10 cellular contexts compared by ENCODE assay signal in genomic region chr3:185930393-185931107, GRCh38. TPM values are rescaled to one million over a fixed set of nuclear protein-coding genes. Genes with fewer than 3 reads are reported as not detected.
A peak's percentile ranks its signal among the peaks of the same experiment; 100 is the strongest.
DNase-seq lines count a peak whose midpoint lies in the region; ATAC-seq and TF ChIP-seq lines count a peak whose summit lies in the region.
"Had no signal": no experiment of that assay in that cellular context is flagged by ENCODE, and none has a peak within 500 bp of the region (broad histone marks: within the 10 kb centered on the region; RNA-seq: fewer than 3 reads in every experiment).

No MANE protein-coding gene starts in this region.

- WGBS in spleen, 5 donors = 27 to 43% (median 39%) methylated on average over 3 of the region's 3 CpGs

- TF ChIP-seq CTCF in WTC11 (IDR thresholded peaks at IDR 0.05) (no peak), fibroblast of villous mesenchyme (IDR thresholded peaks at IDR 0.05; ENCODE audit: insufficient read depth, low read depth, low read length) (no peak), spleen (IDR thresholded peaks at IDR 0.05 in 8 of 11, conservative IDR thresholded peaks at IDR 0.05 in 3 of 11) (no peak)

- intact Hi-C loops in spleen (cut with DNase I; ENCODE audit: low total_unique reads) = loop anchor here (10.0 kb wide), 1 partner anchor 854 kb away; the partner anchor contains the start of gene EIF4A2

- ATAC-seq in activated T-cell treated with anti-CD3 and anti-CD28 coated beads, Interleukin-2, amount 50 U/mL, for 4 hours = no peak
- ATAC-seq in WTC11 = no peak

- no peak for DNase-seq in activated T-cell treated with anti-CD3 and anti-CD28 coated beads, Interleukin-2, amount 50 U/mL, for 4 hours
- DNase-seq in activated T-cell treated with anti-CD3 and anti-CD28 coated beads for 4 hours = no peak
- DNase-seq in WTC11 (ENCODE audit: low spot score) = no peak
- DNase-seq in fibroblast of villous mesenchyme (ENCODE audit: low read depth) = no peak
- DNase-seq in spleen = no peak
- no peak for DNase-seq in retina
- DNase-seq in RPMI8226 = no peak
- no peak for DNase-seq in stimulated activated CD4-positive, alpha-beta T cell treated with anti-CD3 and anti-CD28 coated beads, Interleukin-4, amount 100 ng/mL, for 24 hours
- DNase-seq: activated CD4-positive, alpha-beta T cell treated with anti-CD3 and anti-CD28 coated beads for 4 hours; NCI-H2081 treated with DMSO at 0.1 percent for 48 hours had no signal

- H3K4me1 ChIP-seq in spleen = peaks cover 84 to 100% (median 99%) of the 10 kb centered on the region in 6 donors

- CTCF ChIA-PET in WTC11 (lab: Charles Lee) = interaction anchor here (1.0 to 1.3 kb wide), 3 partner anchors 13 to 270 kb away, joined by 3 to 6 read pairs (median 3); no protein-coding TSS in a partner anchor

- H3K36me3 Mint-ChIP-seq in activated T-cell treated with anti-CD3 and anti-CD28 coated beads, Interleukin-2, amount 50 U/mL, for 4 hours (ENCODE audit: insufficient read depth) = peaks cover 78% of the 10 kb centered on the region
- peaks cover 65% of the 10 kb centered on the region for H3K36me3 Mint-ChIP-seq in WTC11

- H3K9me3 ChIP-seq in spleen = no peaks in the 10 kb centered on the region

- no peaks in the 10 kb centered on the region for H3K27me3 Mint-ChIP-seq in activated T-cell treated with anti-CD3 and anti-CD28 coated beads, Interleukin-2, amount 50 U/mL, for 4 hours (ENCODE audit: low read depth)
- H3K27me3 Mint-ChIP-seq in WTC11 (ENCODE audit: low read depth) = no peaks in the 10 kb centered on the region

- peaks cover 0 to 53% (median 17%) of the 10 kb centered on the region in 6 donors for H3K36me3 ChIP-seq in spleen

- H3K4me3 Mint-ChIP-seq in activated T-cell treated with anti-CD3 and anti-CD28 coated beads, Interleukin-2, amount 50 U/mL, for 4 hours = peak overlapping the region; percentile 100
- H3K4me3 Mint-ChIP-seq in WTC11 = peak overlapping the region; percentile 100

- H3K4me1 Mint-ChIP-seq in activated T-cell treated with anti-CD3 and anti-CD28 coated beads, Interleukin-2, amount 50 U/mL, for 4 hours (ENCODE audit: low read depth) = peaks cover 86% of the 10 kb centered on the region
- peaks cover 95% of the 10 kb centered on the region for H3K4me1 Mint-ChIP-seq in WTC11

- TF ChIP-seq POLR2A in spleen (IDR thresholded peaks at IDR 0.05) = no peak

- no peaks in the 10 kb centered on the region for H3K9me3 Mint-ChIP-seq in activated T-cell treated with anti-CD3 and anti-CD28 coated beads, Interleukin-2, amount 50 U/mL, for 4 hours
- H3K9me3 Mint-ChIP-seq in WTC11 = no peaks in the 10 kb centered on the region

- H3K27ac Mint-ChIP-seq in WTC11 = peak overlapping the region; percentile 38; the same call in 1 of the 2 replicates

- H3K4me3 ChIP-seq in fibroblast of villous mesenchyme (ENCODE audit: low read depth, low read length) (peak overlapping the region; percentile 19), spleen (peak overlapping the region in 4 of 8 donors; percentile 2 to 84 (median 45))

- peak overlapping the region in 5 of 8 donors; percentile 15 to 96 (median 54) for H3K27ac ChIP-seq in spleen

- POLR2A ChIA-PET in WTC11 (lab: Charles Lee) = interaction anchor here (0.5 kb wide), 1 partner anchor 351 kb away, joined by 3 read pairs; no protein-coding TSS in a partner anchor

- no peaks in the 10 kb centered on the region for H3K27me3 ChIP-seq in spleen (replicated peaks in 1 of 7)

TF ChIP-seq in WTC11, 78 proteins besides CTCF, POLR2A, EP300 and RAD21:
- TF ChIP-seq RORB (CRISPR knock-in tag; IDR thresholded peaks at IDR 0.05) = peak; percentile 8; the same call in 1 of the 2 replicates
- TF ChIP-seq ZNF512 (CRISPR knock-in tag; IDR thresholded peaks at IDR 0.05; ENCODE audit: borderline replicate concordance) = no peak
TF ChIP-seq in WTC11: peak in this region for 1.

RNA-seq across cellular contexts. Expression of gene TRA2B, which starts 7.3 kb away (rescaled TPM):
- 100 to 1,000 TPM; 348 to 373 (median 355) TPM for total RNA-seq in activated T-cell treated with anti-CD3 and anti-CD28 coated beads, Interleukin-2, amount 50 U/mL, for 4 hours
- 214 to 240 TPM (median 236 TPM) in 3 replicates for total RNA-seq in WTC11 (2021)
- 150 and 182 TPM in 2 replicates for total RNA-seq in fibroblast of villous mesenchyme
- total RNA-seq in spleen = 100 to 1,000 TPM; 136 to 235 (median 147) TPM
- 100 to 1,000 TPM; 101 to 113 (median 110) TPM for polyA plus RNA-seq in spleen
